1 cellular context compared by ENCODE assay signal in the genomic region with DNA sequence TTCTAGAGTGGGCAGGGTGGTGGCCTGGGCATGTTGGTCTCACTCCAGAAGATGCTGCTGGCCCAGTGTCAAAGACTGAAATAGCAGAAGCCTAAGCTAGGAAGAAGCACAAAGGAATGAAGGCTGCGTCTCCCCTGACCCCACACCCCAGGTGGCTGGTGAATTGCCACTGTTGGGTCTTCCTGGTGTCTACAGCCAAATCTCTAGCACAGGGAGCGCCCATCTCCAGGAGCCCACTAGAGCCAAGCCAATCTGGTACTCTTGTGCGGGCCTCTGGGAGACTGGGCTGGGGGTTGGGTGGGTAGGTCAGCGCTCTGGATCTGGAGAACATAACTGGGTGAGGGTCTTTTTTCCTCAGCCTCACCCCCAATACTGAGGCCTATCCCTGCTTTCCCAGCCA.
TF ChIP-seq lines count a peak whose summit lies in the region.

No MANE protein-coding gene starts in this region.

TF ChIP-seq in H1, 55 proteins besides CTCF, POLR2A, EP300 and RAD21:
- TF ChIP-seq GTF2F1 (IDR thresholded peaks at IDR 0.05; ENCODE audit: borderline replicate concordance, low read depth, low read length) (no peak), KDM1A (IDR thresholded peaks at IDR 0.05; ENCODE audit: borderline replicate concordance, low read length) (no peak), JUND (IDR thresholded peaks at IDR 0.05; ENCODE audit: low read length) (no peak), CBX8 (IDR thresholded peaks at IDR 0.05; ENCODE audit: borderline replicate concordance, low read depth, low read length) (no peak), TAF7 (optimal IDR thresholded peaks at IDR 0.05; ENCODE audit: borderline replicate concordance, low read depth, low read length) (no peak), SIN3A (conservative IDR thresholded peaks at IDR 0.05 in 1 of 2, IDR thresholded peaks at IDR 0.05 in 1 of 2; ENCODE audit: low read depth in 1 of 2, low read length in 2 of 2) (no peak), CHD1 (IDR thresholded peaks at IDR 0.05; ENCODE audit: low read depth, low read length) (no peak), SRF (IDR thresholded peaks at IDR 0.05; ENCODE audit: low read depth, low read length) (no peak), BACH1 (IDR thresholded peaks at IDR 0.05; ENCODE audit: low read length) (no peak), NANOG (IDR thresholded peaks at IDR 0.05; ENCODE audit: insufficient read depth, low read depth, low read length, poor library complexity, severe bottlenecking) (no peak), CHD2 (IDR thresholded peaks at IDR 0.05; ENCODE audit: low read length) (no peak), SP4 (IDR thresholded peaks at IDR 0.05; ENCODE audit: low read length) (no peak), EGR1 (IDR thresholded peaks at IDR 0.05; ENCODE audit: borderline replicate concordance, low read depth, low read length) (no peak)
- TF ChIP-seq, protein P1, sequence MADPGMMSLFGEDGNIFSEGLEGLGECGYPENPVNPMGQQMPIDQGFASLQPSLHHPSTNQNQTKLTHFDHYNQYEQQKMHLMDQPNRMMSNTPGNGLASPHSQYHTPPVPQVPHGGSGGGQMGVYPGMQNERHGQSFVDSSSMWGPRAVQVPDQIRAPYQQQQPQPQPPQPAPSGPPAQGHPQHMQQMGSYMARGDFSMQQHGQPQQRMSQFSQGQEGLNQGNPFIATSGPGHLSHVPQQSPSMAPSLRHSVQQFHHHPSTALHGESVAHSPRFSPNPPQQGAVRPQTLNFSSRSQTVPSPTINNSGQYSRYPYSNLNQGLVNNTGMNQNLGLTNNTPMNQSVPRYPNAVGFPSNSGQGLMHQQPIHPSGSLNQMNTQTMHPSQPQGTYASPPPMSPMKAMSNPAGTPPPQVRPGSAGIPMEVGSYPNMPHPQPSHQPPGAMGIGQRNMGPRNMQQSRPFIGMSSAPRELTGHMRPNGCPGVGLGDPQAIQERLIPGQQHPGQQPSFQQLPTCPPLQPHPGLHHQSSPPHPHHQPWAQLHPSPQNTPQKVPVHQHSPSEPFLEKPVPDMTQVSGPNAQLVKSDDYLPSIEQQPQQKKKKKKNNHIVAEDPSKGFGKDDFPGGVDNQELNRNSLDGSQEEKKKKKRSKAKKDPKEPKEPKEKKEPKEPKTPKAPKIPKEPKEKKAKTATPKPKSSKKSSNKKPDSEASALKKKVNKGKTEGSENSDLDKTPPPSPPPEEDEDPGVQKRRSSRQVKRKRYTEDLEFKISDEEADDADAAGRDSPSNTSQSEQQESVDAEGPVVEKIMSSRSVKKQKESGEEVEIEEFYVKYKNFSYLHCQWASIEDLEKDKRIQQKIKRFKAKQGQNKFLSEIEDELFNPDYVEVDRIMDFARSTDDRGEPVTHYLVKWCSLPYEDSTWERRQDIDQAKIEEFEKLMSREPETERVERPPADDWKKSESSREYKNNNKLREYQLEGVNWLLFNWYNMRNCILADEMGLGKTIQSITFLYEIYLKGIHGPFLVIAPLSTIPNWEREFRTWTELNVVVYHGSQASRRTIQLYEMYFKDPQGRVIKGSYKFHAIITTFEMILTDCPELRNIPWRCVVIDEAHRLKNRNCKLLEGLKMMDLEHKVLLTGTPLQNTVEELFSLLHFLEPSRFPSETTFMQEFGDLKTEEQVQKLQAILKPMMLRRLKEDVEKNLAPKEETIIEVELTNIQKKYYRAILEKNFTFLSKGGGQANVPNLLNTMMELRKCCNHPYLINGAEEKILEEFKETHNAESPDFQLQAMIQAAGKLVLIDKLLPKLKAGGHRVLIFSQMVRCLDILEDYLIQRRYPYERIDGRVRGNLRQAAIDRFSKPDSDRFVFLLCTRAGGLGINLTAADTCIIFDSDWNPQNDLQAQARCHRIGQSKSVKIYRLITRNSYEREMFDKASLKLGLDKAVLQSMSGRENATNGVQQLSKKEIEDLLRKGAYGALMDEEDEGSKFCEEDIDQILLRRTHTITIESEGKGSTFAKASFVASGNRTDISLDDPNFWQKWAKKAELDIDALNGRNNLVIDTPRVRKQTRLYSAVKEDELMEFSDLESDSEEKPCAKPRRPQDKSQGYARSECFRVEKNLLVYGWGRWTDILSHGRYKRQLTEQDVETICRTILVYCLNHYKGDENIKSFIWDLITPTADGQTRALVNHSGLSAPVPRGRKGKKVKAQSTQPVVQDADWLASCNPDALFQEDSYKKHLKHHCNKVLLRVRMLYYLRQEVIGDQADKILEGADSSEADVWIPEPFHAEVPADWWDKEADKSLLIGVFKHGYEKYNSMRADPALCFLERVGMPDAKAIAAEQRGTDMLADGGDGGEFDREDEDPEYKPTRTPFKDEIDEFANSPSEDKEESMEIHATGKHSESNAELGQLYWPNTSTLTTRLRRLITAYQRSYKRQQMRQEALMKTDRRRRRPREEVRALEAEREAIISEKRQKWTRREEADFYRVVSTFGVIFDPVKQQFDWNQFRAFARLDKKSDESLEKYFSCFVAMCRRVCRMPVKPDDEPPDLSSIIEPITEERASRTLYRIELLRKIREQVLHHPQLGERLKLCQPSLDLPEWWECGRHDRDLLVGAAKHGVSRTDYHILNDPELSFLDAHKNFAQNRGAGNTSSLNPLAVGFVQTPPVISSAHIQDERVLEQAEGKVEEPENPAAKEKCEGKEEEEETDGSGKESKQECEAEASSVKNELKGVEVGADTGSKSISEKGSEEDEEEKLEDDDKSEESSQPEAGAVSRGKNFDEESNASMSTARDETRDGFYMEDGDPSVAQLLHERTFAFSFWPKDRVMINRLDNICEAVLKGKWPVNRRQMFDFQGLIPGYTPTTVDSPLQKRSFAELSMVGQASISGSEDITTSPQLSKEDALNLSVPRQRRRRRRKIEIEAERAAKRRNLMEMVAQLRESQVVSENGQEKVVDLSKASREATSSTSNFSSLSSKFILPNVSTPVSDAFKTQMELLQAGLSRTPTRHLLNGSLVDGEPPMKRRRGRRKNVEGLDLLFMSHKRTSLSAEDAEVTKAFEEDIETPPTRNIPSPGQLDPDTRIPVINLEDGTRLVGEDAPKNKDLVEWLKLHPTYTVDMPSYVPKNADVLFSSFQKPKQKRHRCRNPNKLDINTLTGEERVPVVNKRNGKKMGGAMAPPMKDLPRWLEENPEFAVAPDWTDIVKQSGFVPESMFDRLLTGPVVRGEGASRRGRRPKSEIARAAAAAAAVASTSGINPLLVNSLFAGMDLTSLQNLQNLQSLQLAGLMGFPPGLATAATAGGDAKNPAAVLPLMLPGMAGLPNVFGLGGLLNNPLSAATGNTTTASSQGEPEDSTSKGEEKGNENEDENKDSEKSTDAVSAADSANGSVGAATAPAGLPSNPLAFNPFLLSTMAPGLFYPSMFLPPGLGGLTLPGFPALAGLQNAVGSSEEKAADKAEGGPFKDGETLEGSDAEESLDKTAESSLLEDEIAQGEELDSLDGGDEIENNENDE (IDR thresholded peaks at IDR 0.05; ENCODE audit: insufficient replicate concordance, low read length), result no peak
